In the genomic region with DNA sequence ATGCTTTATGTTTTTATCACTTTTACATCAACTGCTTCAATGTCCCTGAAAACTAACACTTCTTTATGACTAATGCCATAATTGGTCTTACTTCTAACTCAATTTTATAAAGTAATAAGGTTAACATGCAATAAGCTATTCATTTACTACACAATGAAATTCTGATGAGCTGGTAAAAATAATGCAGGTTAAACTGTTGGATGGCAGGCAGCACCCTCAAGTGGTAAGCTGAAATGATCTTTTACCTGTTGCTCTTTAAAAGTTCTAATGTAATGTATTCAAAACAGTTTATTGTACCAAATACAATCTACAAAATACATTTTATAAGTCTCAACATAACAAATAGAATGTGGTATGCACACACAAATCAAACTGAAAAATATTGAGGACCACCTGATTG, we compare ENCODE assay signal across 2 cellular contexts.
TF ChIP-seq lines count a peak whose summit lies in the region.

No MANE protein-coding gene starts in this region.

TF ChIP-seq in GM12878, 131 proteins besides CTCF, POLR2A, EP300 and RAD21 (continued from another document):
- TF ChIP-seq, protein P1, sequence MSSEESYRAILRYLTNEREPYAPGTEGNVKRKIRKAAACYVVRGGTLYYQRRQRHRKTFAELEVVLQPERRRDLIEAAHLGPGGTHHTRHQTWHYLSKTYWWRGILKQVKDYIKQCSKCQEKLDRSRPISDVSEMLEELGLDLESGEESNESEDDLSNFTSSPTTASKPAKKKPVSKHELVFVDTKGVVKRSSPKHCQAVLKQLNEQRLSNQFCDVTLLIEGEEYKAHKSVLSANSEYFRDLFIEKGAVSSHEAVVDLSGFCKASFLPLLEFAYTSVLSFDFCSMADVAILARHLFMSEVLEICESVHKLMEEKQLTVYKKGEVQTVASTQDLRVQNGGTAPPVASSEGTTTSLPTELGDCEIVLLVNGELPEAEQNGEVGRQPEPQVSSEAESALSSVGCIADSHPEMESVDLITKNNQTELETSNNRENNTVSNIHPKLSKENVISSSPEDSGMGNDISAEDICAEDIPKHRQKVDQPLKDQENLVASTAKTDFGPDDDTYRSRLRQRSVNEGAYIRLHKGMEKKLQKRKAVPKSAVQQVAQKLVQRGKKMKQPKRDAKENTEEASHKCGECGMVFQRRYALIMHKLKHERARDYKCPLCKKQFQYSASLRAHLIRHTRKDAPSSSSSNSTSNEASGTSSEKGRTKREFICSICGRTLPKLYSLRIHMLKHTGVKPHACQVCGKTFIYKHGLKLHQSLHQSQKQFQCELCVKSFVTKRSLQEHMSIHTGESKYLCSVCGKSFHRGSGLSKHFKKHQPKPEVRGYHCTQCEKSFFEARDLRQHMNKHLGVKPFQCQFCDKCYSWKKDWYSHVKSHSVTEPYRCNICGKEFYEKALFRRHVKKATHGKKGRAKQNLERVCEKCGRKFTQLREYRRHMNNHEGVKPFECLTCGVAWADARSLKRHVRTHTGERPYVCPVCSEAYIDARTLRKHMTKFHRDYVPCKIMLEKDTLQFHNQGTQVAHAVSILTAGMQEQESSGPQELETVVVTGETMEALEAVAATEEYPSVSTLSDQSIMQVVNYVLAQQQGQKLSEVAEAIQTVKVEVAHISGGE (CRISPR knock-in tag; IDR thresholded peaks at IDR 0.05): no peak
- no peak for TF ChIP-seq NFIC (IDR thresholded peaks at IDR 0.05; ENCODE audit: low read depth, low read length)
- TF ChIP-seq YBX1 (IDR thresholded peaks at IDR 0.05): no peak
- no peak for TF ChIP-seq EZH2 (IDR thresholded peaks at IDR 0.05; ENCODE audit: borderline replicate concordance, control insufficient read depth, low read depth, low read length)
- TF ChIP-seq SMC3 (IDR thresholded peaks at IDR 0.05; ENCODE audit: borderline replicate concordance, low read length): no peak
TF ChIP-seq in GM12878: peak in this region for 0.

TF ChIP-seq in neural cell, 6 proteins besides CTCF, POLR2A, EP300 and RAD21 (continued from another document):
- TF ChIP-seq, protein P2, sequence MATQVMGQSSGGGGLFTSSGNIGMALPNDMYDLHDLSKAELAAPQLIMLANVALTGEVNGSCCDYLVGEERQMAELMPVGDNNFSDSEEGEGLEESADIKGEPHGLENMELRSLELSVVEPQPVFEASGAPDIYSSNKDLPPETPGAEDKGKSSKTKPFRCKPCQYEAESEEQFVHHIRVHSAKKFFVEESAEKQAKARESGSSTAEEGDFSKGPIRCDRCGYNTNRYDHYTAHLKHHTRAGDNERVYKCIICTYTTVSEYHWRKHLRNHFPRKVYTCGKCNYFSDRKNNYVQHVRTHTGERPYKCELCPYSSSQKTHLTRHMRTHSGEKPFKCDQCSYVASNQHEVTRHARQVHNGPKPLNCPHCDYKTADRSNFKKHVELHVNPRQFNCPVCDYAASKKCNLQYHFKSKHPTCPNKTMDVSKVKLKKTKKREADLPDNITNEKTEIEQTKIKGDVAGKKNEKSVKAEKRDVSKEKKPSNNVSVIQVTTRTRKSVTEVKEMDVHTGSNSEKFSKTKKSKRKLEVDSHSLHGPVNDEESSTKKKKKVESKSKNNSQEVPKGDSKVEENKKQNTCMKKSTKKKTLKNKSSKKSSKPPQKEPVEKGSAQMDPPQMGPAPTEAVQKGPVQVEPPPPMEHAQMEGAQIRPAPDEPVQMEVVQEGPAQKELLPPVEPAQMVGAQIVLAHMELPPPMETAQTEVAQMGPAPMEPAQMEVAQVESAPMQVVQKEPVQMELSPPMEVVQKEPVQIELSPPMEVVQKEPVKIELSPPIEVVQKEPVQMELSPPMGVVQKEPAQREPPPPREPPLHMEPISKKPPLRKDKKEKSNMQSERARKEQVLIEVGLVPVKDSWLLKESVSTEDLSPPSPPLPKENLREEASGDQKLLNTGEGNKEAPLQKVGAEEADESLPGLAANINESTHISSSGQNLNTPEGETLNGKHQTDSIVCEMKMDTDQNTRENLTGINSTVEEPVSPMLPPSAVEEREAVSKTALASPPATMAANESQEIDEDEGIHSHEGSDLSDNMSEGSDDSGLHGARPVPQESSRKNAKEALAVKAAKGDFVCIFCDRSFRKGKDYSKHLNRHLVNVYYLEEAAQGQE (IDR thresholded peaks at IDR 0.05; ENCODE audit: borderline replicate concordance): no peak
- no peak for TF ChIP-seq TAF1 (IDR thresholded peaks at IDR 0.05; ENCODE audit: low read depth)
